17 cellular contexts compared by ENCODE assay signal in the genomic region with DNA sequence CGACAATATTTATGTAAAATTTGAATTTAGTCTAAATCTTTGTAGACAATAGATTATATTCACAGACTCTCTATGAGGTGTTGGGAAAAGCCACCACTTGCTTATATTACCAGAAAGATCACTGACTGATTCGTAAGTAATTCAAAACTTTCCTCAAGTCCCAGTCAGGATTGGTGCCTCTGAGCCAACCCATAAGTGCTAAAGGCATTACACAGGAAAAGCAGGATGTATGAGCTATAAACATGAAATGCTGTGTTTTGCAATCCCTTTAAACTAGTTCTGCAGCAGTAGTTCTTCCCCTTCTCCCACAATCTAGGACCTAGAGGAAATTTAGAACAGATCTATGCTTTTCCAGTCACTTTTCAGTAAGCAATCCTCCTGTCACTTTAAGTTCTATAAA. TPM values are rescaled to one million over a fixed set of nuclear protein-coding genes. Genes with fewer than 3 reads are reported as not detected.
DNase-seq lines count a peak whose midpoint lies in the region.
"Had no signal": no experiment of that assay in that cellular context is flagged by ENCODE, and none has a peak within 500 bp of the region (broad histone marks: within the 10 kb centered on the region; RNA-seq: fewer than 3 reads in every experiment).

No MANE protein-coding gene starts in this region.

- H3K27ac Mint-ChIP-seq in activated naive CD4-positive, alpha-beta T cell treated with anti-CD3 and anti-CD28 coated beads, Interleukin-2, amount 50 U/mL, for 24 hours = peak overlapping the region; percentile 37
- H3K27ac Mint-ChIP-seq in activated naive CD4-positive, alpha-beta T cell treated with anti-CD3 and anti-CD28 coated beads, Interleukin-2, amount 10 ng/mL, durations not matched to agents 7 days and 5 days = no peak overlapping the region
- H3K27ac Mint-ChIP-seq: dendritic cell treated with granulocyte-macrophage colony-stimulating factor and Interleukin-4, amounts not matched to agents 40 ng/mL and 50 ng/mL, for 4 days had no signal

- H3K4me3 Mint-ChIP-seq in activated naive CD4-positive, alpha-beta T cell treated with anti-CD3 and anti-CD28 coated beads, Interleukin-2, amount 50 U/mL, for 24 hours = no peak overlapping the region
- H3K4me3 Mint-ChIP-seq in activated naive CD4-positive, alpha-beta T cell treated with anti-CD3 and anti-CD28 coated beads, Interleukin-2, amount 10 ng/mL, durations not matched to agents 7 days and 5 days = no peak overlapping the region
- H3K4me3 Mint-ChIP-seq: activated T-cell treated with anti-CD3 and anti-CD28 coated beads, Interleukin-2, amount 50 U/mL, for 4 hours; dendritic cell treated with granulocyte-macrophage colony-stimulating factor and Interleukin-4, amounts not matched to agents 40 ng/mL and 50 ng/mL, for 4 days; stimulated activated naive CD8-positive, alpha-beta T cell treated with anti-CD3 and anti-CD28 coated beads, Interleukin-15, Interleukin-2, amounts not matched to agents 100 ng/mL and 50 ng/mL, for 24 hours had no signal

- H3K4me1 Mint-ChIP-seq in activated naive CD4-positive, alpha-beta T cell treated with anti-CD3 and anti-CD28 coated beads, Interleukin-2, amount 50 U/mL, for 24 hours = peaks cover 31% of the 10 kb centered on the region
- peaks cover 4% of the 10 kb centered on the region for H3K4me1 Mint-ChIP-seq in activated naive CD4-positive, alpha-beta T cell treated with anti-CD3 and anti-CD28 coated beads, Interleukin-2, amount 10 ng/mL, durations not matched to agents 7 days and 5 days

- H3K36me3 Mint-ChIP-seq in activated naive CD4-positive, alpha-beta T cell treated with anti-CD3 and anti-CD28 coated beads, Interleukin-2, amount 50 U/mL, for 24 hours = peaks cover 8% of the 10 kb centered on the region
- H3K36me3 Mint-ChIP-seq in activated naive CD4-positive, alpha-beta T cell treated with anti-CD3 and anti-CD28 coated beads, Interleukin-2, amount 10 ng/mL, durations not matched to agents 7 days and 5 days = peaks cover 53% of the 10 kb centered on the region

- H3K27me3 Mint-ChIP-seq in activated naive CD4-positive, alpha-beta T cell treated with anti-CD3 and anti-CD28 coated beads, Interleukin-2, amount 50 U/mL, for 24 hours = no peaks in the 10 kb centered on the region
- no peaks in the 10 kb centered on the region for H3K27me3 Mint-ChIP-seq in activated naive CD4-positive, alpha-beta T cell treated with anti-CD3 and anti-CD28 coated beads, Interleukin-2, amount 10 ng/mL, durations not matched to agents 7 days and 5 days
- H3K27me3 Mint-ChIP-seq: dendritic cell treated with granulocyte-macrophage colony-stimulating factor and Interleukin-4, amounts not matched to agents 40 ng/mL and 50 ng/mL, for 4 days; stimulated activated naive CD8-positive, alpha-beta T cell treated with anti-CD3 and anti-CD28 coated beads, Interleukin-15, Interleukin-2, amounts not matched to agents 100 ng/mL and 50 ng/mL, for 24 hours had no signal

- CTCF ChIA-PET in activated naive CD4-positive, alpha-beta T cell treated with anti-CD3 and anti-CD28 coated beads, Interleukin-2, amount 10 ng/mL, durations not matched to agents 7 days and 5 days (lab: Charles Lee) = no interaction called here

- no peaks in the 10 kb centered on the region for H3K9me3 Mint-ChIP-seq in activated naive CD4-positive, alpha-beta T cell treated with anti-CD3 and anti-CD28 coated beads, Interleukin-2, amount 50 U/mL, for 24 hours
- H3K9me3 Mint-ChIP-seq in activated naive CD4-positive, alpha-beta T cell treated with anti-CD3 and anti-CD28 coated beads, Interleukin-2, amount 10 ng/mL, durations not matched to agents 7 days and 5 days = no peaks in the 10 kb centered on the region
- H3K9me3 Mint-ChIP-seq: activated T-cell treated with anti-CD3 and anti-CD28 coated beads, Interleukin-2, amount 50 U/mL, for 4 hours; dendritic cell treated with granulocyte-macrophage colony-stimulating factor and Interleukin-4, amounts not matched to agents 40 ng/mL and 50 ng/mL, for 4 days; stimulated activated naive CD8-positive, alpha-beta T cell treated with anti-CD3 and anti-CD28 coated beads, Interleukin-15, Interleukin-2, amounts not matched to agents 100 ng/mL and 50 ng/mL, for 24 hours had no signal

- no peak for DNase-seq in activated naive CD4-positive, alpha-beta T cell treated with anti-CD3 and anti-CD28 coated beads, Interleukin-2, amount 10 ng/mL, durations not matched to agents 7 days and 5 days
- peak; percentile 3 for DNase-seq in M059J (ENCODE audit: low read depth)
- DNase-seq in fibroblast of gingiva (ENCODE audit: low read depth) = peak; percentile 75
- DNase-seq in stromal cell of bone marrow (ENCODE audit: low read depth) = peak; percentile 22
- DNase-seq in HuH-7.5 (ENCODE audit: low spot score) = no peak
- DNase-seq in NCI-H2227 (lab: John Stamatoyannopoulos, UW; ENCODE audit: unreplicated experiment) = no peak
- no peak for DNase-seq in stimulated activated CD4-positive, alpha-beta T cell treated with anti-CD3 and anti-CD28 coated beads, Interleukin-4, amount 100 ng/mL, for 4 hours
- DNase-seq: activated T-cell treated with anti-CD3 and anti-CD28 coated beads, Interleukin-2, amount 50 U/mL, for 4 hours; anterior cingulate cortex; DMS53; KG1; mesendoderm; NCI-H524; T-helper 1 cell had no signal

RNA-seq across cellular contexts. Expression of a gene that starts 48.0 kb away (rescaled TPM):
- total RNA-seq in M059J (2014; rRNA removed; shearing (Covaris generic)) = 5.6 and 7.9 TPM in 2 replicates

RNA-seq across cellular contexts. Expression of a gene that starts 48.0 kb away (rescaled TPM):
- total RNA-seq in M059J (2014; rRNA removed; shearing (Covaris generic)) = 27.8 and 39.3 TPM in 2 replicates

RNA-seq across cellular contexts. Expression of a gene that starts 48.7 kb away (rescaled TPM):
- 6.3 and 13.0 TPM in 2 replicates for total RNA-seq in M059J (2014; rRNA removed; shearing (Covaris generic))

RNA-seq across cellular contexts. Expression of a gene that starts 49.1 kb away (rescaled TPM):
- total RNA-seq in M059J (2014; rRNA removed; shearing (Covaris generic)) = 3.3 and 5.1 TPM in 2 replicates

RNA-seq across cellular contexts. Expression of a gene that starts 49.2 kb away (rescaled TPM):
- 12.3 and 27.9 TPM in 2 replicates for total RNA-seq in M059J (2014; rRNA removed; shearing (Covaris generic))

Comparison
In these comparisons a context has a peak if more than half of its experiments do, and no peak if none do; other contexts are left out.
1. DNase-seq: peak in M059J (single experiment), fibroblast of gingiva (single experiment) and stromal cell of bone marrow (single experiment); none in activated naive CD4-positive, alpha-beta T cell treated with anti-CD3 and anti-CD28 coated beads, Interleukin-2, amount 10 ng/mL, durations not matched to agents 7 days and 5 days (single experiment), HuH-7.5 (single experiment), NCI-H2227 (single experiment) and stimulated activated CD4-positive, alpha-beta T cell treated with anti-CD3 and anti-CD28 coated beads, Interleukin-4, amount 100 ng/mL, for 4 hours (0 of 2).